ENCODE assay signal across 9 cellular contexts in the genomic region with DNA sequence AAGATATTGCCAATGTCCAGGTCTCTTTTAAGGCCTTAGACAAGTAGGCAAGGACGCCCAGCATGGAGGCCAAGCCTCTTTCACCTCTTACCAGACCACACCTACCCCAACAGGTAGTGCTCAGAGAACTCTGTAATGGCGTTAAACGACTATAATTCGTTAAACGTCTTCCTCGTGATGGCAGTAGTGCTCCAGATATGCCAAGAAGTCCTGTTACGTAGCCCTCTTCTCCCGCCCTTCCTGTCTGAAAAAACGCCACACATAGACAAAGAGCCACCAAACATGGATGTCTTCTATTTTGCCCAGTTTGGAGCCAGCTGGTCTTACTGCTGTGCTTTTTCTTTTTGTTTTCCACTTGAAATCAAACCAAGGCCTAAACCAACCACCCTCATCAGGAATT.
A peak's percentile ranks its signal among the peaks of the same experiment; 100 is the strongest.
DNase-seq lines count a peak whose midpoint lies in the region; ATAC-seq and FAIRE-seq lines count a peak whose summit lies in the region.
"Had no signal": no experiment of that assay in that cellular context is flagged by ENCODE, and none has a peak within 500 bp of the region (broad histone marks: within the 10 kb centered on the region; RNA-seq: fewer than 3 reads in every experiment).

No MANE protein-coding gene starts in this region.

- peak overlapping the region in 3 of 4 donors; percentile 2 to 68 (median 60) for H3K4me3 Mint-ChIP-seq in CD4-positive, CD25-positive, alpha-beta regulatory T cell

- no peak overlapping the region for H3K27ac ChIP-seq in CD4-positive, CD25-positive, alpha-beta regulatory T cell (ENCODE audit: insufficient read depth, low read length, poor library complexity, severe bottlenecking)
- no peak overlapping the region for H3K27ac ChIP-seq in small intestine (ENCODE audit: low read depth in 1 of 2, low read length in 1 of 2)

- no peaks in the 10 kb centered on the region for H3K27me3 ChIP-seq in CD4-positive, CD25-positive, alpha-beta regulatory T cell (ENCODE audit: control insufficient read depth, insufficient read depth, low read length)
- no peaks in the 10 kb centered on the region for H3K27me3 ChIP-seq in small intestine (ENCODE audit: control insufficient read depth in 2 of 2, insufficient read depth in 2 of 2, low read length in 2 of 2)

- H3K27me3 Mint-ChIP-seq in CD4-positive, CD25-positive, alpha-beta regulatory T cell = no peaks in the 10 kb centered on the region

- peaks cover 0 to 13% (median 0%) of the 10 kb centered on the region in 4 donors for H3K4me1 Mint-ChIP-seq in CD4-positive, CD25-positive, alpha-beta regulatory T cell

- intact Hi-C loops in left colon (cut with DNase I, micrococcal nuclease) = no loop called here

- peak overlapping the region in 1 of 3 donors; percentile 39 for H3K27ac Mint-ChIP-seq in CD4-positive, CD25-positive, alpha-beta regulatory T cell

- peak in 2 of 3 donors; percentile 82 to 83 for DNase-seq in CD4-positive, CD25-positive, alpha-beta regulatory T cell
- DNase-seq in T-helper 22 cell (ENCODE audit: low read depth) (peak; percentile 51), left colon (peak; percentile 83 to 90), small intestine (no peak), NCI-H774 (lab: John Stamatoyannopoulos, UW) (no peak), ACHN (no peak)
- DNase-seq: SW 1271 had no signal

- no peaks in the 10 kb centered on the region for H3K36me3 ChIP-seq in CD4-positive, CD25-positive, alpha-beta regulatory T cell (ENCODE audit: control insufficient read depth, insufficient read depth, low read length)
- no peaks in the 10 kb centered on the region for H3K36me3 ChIP-seq in small intestine (ENCODE audit: control insufficient read depth in 2 of 2, insufficient read depth in 2 of 2, low read length in 2 of 2)

- no peaks in the 10 kb centered on the region for H3K36me3 Mint-ChIP-seq in CD4-positive, CD25-positive, alpha-beta regulatory T cell

- no peak for ATAC-seq in CD4-positive, CD25-positive, alpha-beta regulatory T cell (ENCODE audit: low read depth in 2 of 2)
- peak; percentile 80 for ATAC-seq in GM21576 (IDR thresholded peaks at IDR 0.05; ENCODE audit: unreplicated experiment)
- ATAC-seq in left colon = peak; percentile 99
- no peak for ATAC-seq in HG03520 (IDR thresholded peaks at IDR 0.05; ENCODE audit: unreplicated experiment)

- no peak for FAIRE-seq in small intestine (lab: Jason Lieb, UNC)

- H3K9me3 Mint-ChIP-seq in CD4-positive, CD25-positive, alpha-beta regulatory T cell = peaks cover 0 to 3% (median 0%) of the 10 kb centered on the region in 7 donors

- H3K4me1 ChIP-seq in CD4-positive, CD25-positive, alpha-beta regulatory T cell (ENCODE audit: control insufficient read depth, insufficient read depth, low read length, poor library complexity, severe bottlenecking) = no peaks in the 10 kb centered on the region
- no peaks in the 10 kb centered on the region for H3K4me1 ChIP-seq in small intestine (ENCODE audit: control insufficient read depth in 2 of 2, insufficient read depth in 1 of 2, low read depth in 1 of 2, low read length in 1 of 2)

- H3K4me3 ChIP-seq in CD4-positive, CD25-positive, alpha-beta regulatory T cell (ENCODE audit: low read depth, low read length) = no peak overlapping the region
- no peak overlapping the region for H3K4me3 ChIP-seq in small intestine (ENCODE audit: low read depth in 1 of 2, low read length in 2 of 2)

- H3K9me3 ChIP-seq in CD4-positive, CD25-positive, alpha-beta regulatory T cell (ENCODE audit: control insufficient read depth in 2 of 2, low read length in 2 of 2) = no peaks in the 10 kb centered on the region
- no peaks in the 10 kb centered on the region for H3K9me3 ChIP-seq in small intestine (ENCODE audit: control insufficient read depth, low read depth)

- WGBS in small intestine, 3 donors = 60 to 92% (median 83%) methylated on average over 9 of the region's 9 CpGs

- in situ Hi-C loops in ACHN (cut with HindIII; ENCODE audit: low pct_ligation_motif_present, low pct_unique_long_range_greater_than_20kb, low sequenced_read_pairs) = no loop called here

Comparison
In these comparisons a context has a peak if more than half of its experiments do, and no peak if none do; other contexts are left out.
1. ATAC-seq: peak in GM21576 (single experiment) and left colon (single experiment); none in CD4-positive, CD25-positive, alpha-beta regulatory T cell (0 of 2) and HG03520 (single experiment).
2. DNase-seq: peak in CD4-positive, CD25-positive, alpha-beta regulatory T cell (2 of 3), T-helper 22 cell (single experiment) and left colon (2 of 2); none in small intestine (single experiment), NCI-H774 (single experiment) and ACHN (single experiment).